In genomic region chr3:133805384-133805701, GRCh38 we compare ENCODE assay signal across 8 cellular contexts. TPM values are rescaled to one million over a fixed set of nuclear protein-coding genes. Genes with fewer than 3 reads are reported as not detected.
DNase-seq lines count a peak whose midpoint lies in the region; ATAC-seq and TF ChIP-seq lines count a peak whose summit lies in the region.

No MANE protein-coding gene starts in this region.

- ATAC-seq in activated CD8-positive, alpha-beta T cell treated with anti-CD3 and anti-CD28 coated beads, Interleukin-2, amount 10 ng/mL, durations not matched to agents 7 days and 5 days = no peak
- ATAC-seq in GM18505 (IDR thresholded peaks at IDR 0.05; ENCODE audit: unreplicated experiment) = no peak

- no peaks in the 10 kb centered on the region for H3K9me3 ChIP-seq in iPS-18a (ENCODE audit: control insufficient read depth, low read depth, low read length)
- no peaks in the 10 kb centered on the region for H3K9me3 ChIP-seq in stomach

- H3K4me3 ChIP-seq in iPS-18a (ENCODE audit: low read length) (peak overlapping the region; percentile 87), stomach (peak overlapping the region; percentile 82 to 99 (median 88))

- H3K27ac ChIP-seq in iPS-18a (ENCODE audit: low read length) (no peak overlapping the region), stomach (peak overlapping the region in 3 of 5 donors; percentile 81 to 91 (median 83))

- CTCF ChIA-PET in activated CD8-positive, alpha-beta T cell treated with anti-CD3 and anti-CD28 coated beads, Interleukin-2, amount 10 ng/mL, durations not matched to agents 7 days and 5 days (lab: Charles Lee) = interaction anchor here (1.6 kb wide), 1 partner anchor 123 kb away, joined by 4 read pairs; no protein-coding TSS in a partner anchor

- intact Hi-C loops in stomach (cut with DNase I; ENCODE audit: low total_unique reads) = no loop called here

- H3K4me1 Mint-ChIP-seq in activated CD8-positive, alpha-beta T cell treated with anti-CD3 and anti-CD28 coated beads, Interleukin-2, amount 10 ng/mL, durations not matched to agents 7 days and 5 days (ENCODE audit: low read depth) = peaks cover 26% of the 10 kb centered on the region

- POLR2A ChIA-PET in activated CD8-positive, alpha-beta T cell treated with anti-CD3 and anti-CD28 coated beads, Interleukin-2, amount 10 ng/mL, durations not matched to agents 7 days and 5 days (lab: Charles Lee) = no interaction called here

- H3K36me3 ChIP-seq in iPS-18a (ENCODE audit: control insufficient read depth, low read depth, low read length) = peaks cover 19% of the 10 kb centered on the region
- peaks cover 6 to 26% (median 23%) of the 10 kb centered on the region in 4 donors for H3K36me3 ChIP-seq in stomach

- H3K4me1 ChIP-seq in iPS-18a (ENCODE audit: control insufficient read depth, low read depth, low read length) (peaks cover 8% of the 10 kb centered on the region), stomach (peaks cover 0 to 33% (median 21%) of the 10 kb centered on the region in 4 donors)

- no peak for TF ChIP-seq EP300 in stomach (IDR thresholded peaks at IDR 0.05)

- H3K9me3 Mint-ChIP-seq in activated CD8-positive, alpha-beta T cell treated with anti-CD3 and anti-CD28 coated beads, Interleukin-2, amount 10 ng/mL, durations not matched to agents 7 days and 5 days (ENCODE audit: insufficient read depth) = no peaks in the 10 kb centered on the region

- H3K9ac ChIP-seq in iPS-18a (ENCODE audit: low read length) = no peak overlapping the region

- TF ChIP-seq POLR2A in stomach (IDR thresholded peaks at IDR 0.05) (no peak), GM18505 (IDR thresholded peaks at IDR 0.05; ENCODE audit: borderline replicate concordance, extremely low read depth, insufficient read depth, insufficient read length) (no peak)

- peaks cover 12% of the 10 kb centered on the region for H3K27me3 Mint-ChIP-seq in activated CD8-positive, alpha-beta T cell treated with anti-CD3 and anti-CD28 coated beads, Interleukin-2, amount 10 ng/mL, durations not matched to agents 7 days and 5 days (ENCODE audit: low read depth)

- peak; percentile 70 for DNase-seq in DMS79 treated with DMSO at 0.1 percent for 48 hours (lab: John Stamatoyannopoulos, UW)
- DNase-seq in DMS79 (lab: John Stamatoyannopoulos, UW) = no peak
- DNase-seq in activated CD8-positive, alpha-beta T cell treated with anti-CD3 and anti-CD28 coated beads, Interleukin-2, amount 10 ng/mL, durations not matched to agents 7 days and 5 days = no peak
- DNase-seq in stomach = no peak
- no peak for DNase-seq in stimulated activated CD4-positive, alpha-beta T cell treated with anti-CD3 and anti-CD28 coated beads, Interleukin-4, amount 100 ng/mL, for 24 hours
- DNase-seq in SHP77 treated with DMSO at 0.1 percent for 48 hours (lab: John Stamatoyannopoulos, UW) = no peak

- no peak for TF ChIP-seq CTCF in stomach (IDR thresholded peaks at IDR 0.05)

- peak overlapping the region; percentile 98 for H3K4me3 Mint-ChIP-seq in activated CD8-positive, alpha-beta T cell treated with anti-CD3 and anti-CD28 coated beads, Interleukin-2, amount 10 ng/mL, durations not matched to agents 7 days and 5 days

- WGBS in stomach, 5 donors = 8 to 14% (median 11%) methylated on average over 15 of the region's 15 CpGs

- H3K27me3 ChIP-seq in iPS-18a (ENCODE audit: control insufficient read depth, insufficient read depth, low read length) = no peaks in the 10 kb centered on the region
- H3K27me3 ChIP-seq in stomach = peaks cover 0 to 3% (median 0%) of the 10 kb centered on the region in 3 donors

- peak overlapping the region; percentile 97 for H3K27ac Mint-ChIP-seq in activated CD8-positive, alpha-beta T cell treated with anti-CD3 and anti-CD28 coated beads, Interleukin-2, amount 10 ng/mL, durations not matched to agents 7 days and 5 days

- peaks cover 29% of the 10 kb centered on the region for H3K36me3 Mint-ChIP-seq in activated CD8-positive, alpha-beta T cell treated with anti-CD3 and anti-CD28 coated beads, Interleukin-2, amount 10 ng/mL, durations not matched to agents 7 days and 5 days (ENCODE audit: low read depth)

RNA-seq across cellular contexts. Expression of gene SRPRB, which starts 0.3 kb away (rescaled TPM):
- total RNA-seq in activated CD8-positive, alpha-beta T cell treated with anti-CD3 and anti-CD28 coated beads, Interleukin-2, amount 10 ng/mL, durations not matched to agents 7 days and 5 days = 10 to 100 TPM; 45.3 to 48.1 TPM
- 10 to 100 TPM in 2 of 5 donors, 1 to 10 TPM in 3; 5.3 to 54.9 (median 9.3) TPM for total RNA-seq in stomach
- 10 to 100 TPM; 16.0 to 28.0 (median 20.4) TPM for polyA plus RNA-seq in stomach

RNA-seq across cellular contexts. Expression of gene TF, which starts 59.1 kb away (rescaled TPM):
- under 1 TPM; 0.03 to 0.05 TPM for total RNA-seq in activated CD8-positive, alpha-beta T cell treated with anti-CD3 and anti-CD28 coated beads, Interleukin-2, amount 10 ng/mL, durations not matched to agents 7 days and 5 days
- total RNA-seq in stomach = 10 to 100 TPM in 1 of 5 donors, 1 to 10 TPM in 1, under 1 TPM in 2, not detected in 1; under 0.01 to 10.1 (median 1.1) TPM
- polyA plus RNA-seq in stomach = 10 to 100 TPM in 1 of 3 donors, under 1 TPM in 2; 0.61 to 16.2 (median 0.68) TPM
